In the genomic region with DNA sequence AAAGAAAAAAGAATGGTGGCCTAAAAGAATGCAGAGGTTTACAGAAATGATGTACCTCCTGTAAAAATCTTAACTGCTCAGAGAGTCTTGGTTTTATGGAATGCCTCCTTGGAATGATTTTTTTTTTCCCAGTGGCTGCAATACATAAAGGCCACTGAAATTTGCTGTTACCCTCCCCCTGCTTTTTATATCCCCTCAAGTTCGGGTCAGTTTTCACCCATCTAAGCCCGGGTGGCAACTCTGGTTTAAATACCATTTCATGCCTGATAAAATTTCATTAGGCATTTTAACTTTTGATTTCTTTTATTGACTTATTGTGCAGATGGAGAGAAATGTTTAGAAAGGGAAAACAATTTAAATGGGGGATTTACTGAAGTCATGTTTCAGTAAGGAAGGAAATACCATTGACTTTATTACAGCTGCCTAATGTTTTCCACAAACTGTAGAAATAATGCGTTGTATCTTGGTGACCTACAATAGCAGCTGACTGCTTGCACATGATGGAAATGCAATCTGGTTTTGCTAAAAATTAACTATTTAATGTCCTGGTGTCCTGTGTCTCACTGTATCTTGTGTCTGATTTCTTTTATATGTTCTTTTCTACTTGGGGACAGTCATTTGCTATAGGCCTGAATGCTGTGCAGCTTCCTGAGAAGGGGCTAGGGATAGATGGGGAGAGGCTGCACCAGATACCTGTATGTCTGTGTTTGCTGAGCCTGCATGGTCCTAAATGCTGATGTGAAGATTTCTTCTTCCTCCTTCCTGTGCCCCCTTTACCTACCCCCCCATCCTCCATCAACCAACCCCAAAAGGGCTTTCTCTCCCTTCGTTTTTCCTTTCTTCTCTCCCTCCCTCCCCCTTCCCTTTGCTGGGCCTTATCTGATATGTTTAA, we compare ENCODE assay signal across 10 cellular contexts.
A peak's percentile ranks its signal among the peaks of the same experiment; 100 is the strongest.
DNase-seq lines count a peak whose midpoint lies in the region; ATAC-seq, FAIRE-seq and TF ChIP-seq lines count a peak whose summit lies in the region.
"Had no signal": no experiment of that assay in that cellular context is flagged by ENCODE, and none has a peak within 500 bp of the region (broad histone marks: within the 10 kb centered on the region; RNA-seq: fewer than 3 reads in every experiment).

No MANE protein-coding gene starts in this region.

- no peak overlapping the region for H3K4me2 ChIP-seq in K562 (ENCODE audit: insufficient read depth, low read length)

- peaks cover 3% of the 10 kb centered on the region for H3K27me3 Mint-ChIP-seq in activated CD4-positive, alpha-beta T cell treated with anti-CD3 and anti-CD28 coated beads for 36 hours
- H3K27me3 Mint-ChIP-seq in activated CD4-positive, alpha-beta T cell treated with anti-CD3 and anti-CD28 coated beads, Interleukin-2, amount 10 ng/mL, durations not matched to agents 24 days and 14 days, result peaks cover 3% of the 10 kb centered on the region

- no peaks in the 10 kb centered on the region for H3K9me3 ChIP-seq in K562 (replicated peaks; ENCODE audit: control insufficient read depth, insufficient read depth, low read depth, low read length)

- no peak for DNase-seq in activated CD4-positive, alpha-beta T cell treated with anti-CD3 and anti-CD28 coated beads for 36 hours
- no peak for DNase-seq in activated CD4-positive, alpha-beta T cell treated with anti-CD3 and anti-CD28 coated beads, Interleukin-2, amount 10 ng/mL, durations not matched to agents 24 days and 14 days
- DNase-seq in K562 (ENCODE audit: extremely low read depth in 1 of 4, low spot score in 3 of 4), result no peak
- DNase-seq in left kidney (ENCODE audit: low read depth, low spot score), result peak; percentile 71
- no peak for DNase-seq in GF-D8 (lab: John Stamatoyannopoulos, UW)
- no peak for DNase-seq in globus pallidus (ENCODE audit: low spot score)
- no peak for DNase-seq in activated CD4-positive, alpha-beta T cell treated with anti-CD3 and anti-CD28 coated beads for 4 hours
- DNase-seq: NCI-H1105 had no signal

- H3K36me3 ChIP-seq in K562 (ENCODE audit: control insufficient read depth, insufficient read depth, low read length), result no peaks in the 10 kb centered on the region

- TF ChIP-seq EP300 in K562 (IDR thresholded peaks at IDR 0.05; ENCODE audit: low read length), result no peak

- FAIRE-seq in K562 (lab: Jason Lieb, UNC), result no peak
- FAIRE-seq: islet of Langerhans had no signal

- CTCF ChIA-PET in activated CD4-positive, alpha-beta T cell treated with anti-CD3 and anti-CD28 coated beads for 36 hours (lab: Charles Lee), result interaction anchor here (1.5 kb wide), 1 partner anchor 10 kb away, joined by 5 read pairs; no protein-coding TSS in a partner anchor
- CTCF ChIA-PET in K562 (lab: Yijun Ruan, JAX; ENCODE audit: low intra/inter-chr PET ratio), result interaction anchor here (0.7 kb wide), 1 partner anchor 11 kb away, joined by 3 read pairs; no protein-coding TSS in a partner anchor

- H3K4me3 ChIP-seq in K562 (no peak overlapping the region), skin epidermis (no peak overlapping the region)

- in situ Hi-C loops in K562 (cut with MboI), result no loop called here

- intact Hi-C loops in activated CD4-positive, alpha-beta T cell treated with anti-CD3 and anti-CD28 coated beads for 36 hours (cut with DNase I, micrococcal nuclease), result no loop called here
- intact Hi-C loops in activated CD4-positive, alpha-beta T cell treated with anti-CD3 and anti-CD28 coated beads, Interleukin-2, amount 10 ng/mL, durations not matched to agents 24 days and 14 days (cut with micrococcal nuclease), result no loop called here
- intact Hi-C loops in K562 (cut with micrococcal nuclease), result no loop called here

- H3K4me1 Mint-ChIP-seq in activated CD4-positive, alpha-beta T cell treated with anti-CD3 and anti-CD28 coated beads for 36 hours, result peaks cover 8% of the 10 kb centered on the region
- peaks cover 12% of the 10 kb centered on the region for H3K4me1 Mint-ChIP-seq in activated CD4-positive, alpha-beta T cell treated with anti-CD3 and anti-CD28 coated beads, Interleukin-2, amount 10 ng/mL, durations not matched to agents 24 days and 14 days

- H3K27me3 ChIP-seq in K562 (ENCODE audit: control insufficient read depth in 2 of 2, insufficient read depth in 2 of 2, low read length in 2 of 2), result no peaks in the 10 kb centered on the region

- H3K9ac ChIP-seq in K562 (ENCODE audit: insufficient read depth in 1 of 2, low read depth in 2 of 2, low read length in 2 of 2), result peak overlapping the region in 1 of 2 experiments; percentile 29; a peak in 1 of 4 replicates

- H3K27ac Mint-ChIP-seq in activated CD4-positive, alpha-beta T cell treated with anti-CD3 and anti-CD28 coated beads for 36 hours, result peak overlapping the region; percentile 1
- no peak overlapping the region for H3K27ac Mint-ChIP-seq in activated CD4-positive, alpha-beta T cell treated with anti-CD3 and anti-CD28 coated beads, Interleukin-2, amount 10 ng/mL, durations not matched to agents 24 days and 14 days

- no peak for TF ChIP-seq CTCF in K562 (IDR thresholded peaks at IDR 0.05 in 2 of 3, conservative IDR thresholded peaks at IDR 0.05 in 1 of 3; ENCODE audit: insufficient read depth in 2 of 3, low read depth in 1 of 3, low read length in 3 of 3)

- no peaks in the 10 kb centered on the region for H3K9me1 ChIP-seq in K562 (ENCODE audit: control insufficient read depth, insufficient read depth, low read length)

- BruUV-seq in K562 (replicated peaks; lab: Mats Ljungman, UMichigan), result no TSS peak

- no peaks in the 10 kb centered on the region for H4K20me1 ChIP-seq in K562 (replicated peaks; ENCODE audit: control insufficient read depth, insufficient read depth, low read length)

- H3K9me3 Mint-ChIP-seq in activated CD4-positive, alpha-beta T cell treated with anti-CD3 and anti-CD28 coated beads for 36 hours (ENCODE audit: low read depth), result no peaks in the 10 kb centered on the region
- peaks cover 3% of the 10 kb centered on the region for H3K9me3 Mint-ChIP-seq in activated CD4-positive, alpha-beta T cell treated with anti-CD3 and anti-CD28 coated beads, Interleukin-2, amount 10 ng/mL, durations not matched to agents 24 days and 14 days

- ATAC-seq in activated CD4-positive, alpha-beta T cell treated with anti-CD3 and anti-CD28 coated beads for 36 hours, result no peak
- ATAC-seq in K562, result no peak

- H2AFZ ChIP-seq in K562 (ENCODE audit: low read depth, low read length), result peak overlapping the region; percentile 79

- 28% methylated on average over 4 of the region's 4 CpGs for WGBS in K562 (ENCODE audit: insufficient coverage, low coverage, missing lambda C conversion rate)

- H3K79me2 ChIP-seq in K562 (ENCODE audit: control insufficient read depth, insufficient read depth, low read length), result no peaks in the 10 kb centered on the region

- no peaks in the 10 kb centered on the region for H3K36me3 Mint-ChIP-seq in activated CD4-positive, alpha-beta T cell treated with anti-CD3 and anti-CD28 coated beads for 36 hours (ENCODE audit: low read depth)
- H3K36me3 Mint-ChIP-seq in activated CD4-positive, alpha-beta T cell treated with anti-CD3 and anti-CD28 coated beads, Interleukin-2, amount 10 ng/mL, durations not matched to agents 24 days and 14 days (ENCODE audit: low read depth), result peaks cover 1% of the 10 kb centered on the region

- H3K4me3 Mint-ChIP-seq in activated CD4-positive, alpha-beta T cell treated with anti-CD3 and anti-CD28 coated beads for 36 hours, result no peak overlapping the region
- H3K4me3 Mint-ChIP-seq in activated CD4-positive, alpha-beta T cell treated with anti-CD3 and anti-CD28 coated beads, Interleukin-2, amount 10 ng/mL, durations not matched to agents 24 days and 14 days, result no peak overlapping the region

- TF ChIP-seq POLR2A in K562 (conservative IDR thresholded peaks at IDR 0.05), result no peak

- peaks cover 8 to 35% of the 10 kb centered on the region in 2 experiments; a peak in 4 of 5 replicates for H3K4me1 ChIP-seq in K562 (replicated peaks in 1 of 2; ENCODE audit: control insufficient read depth in 2 of 2, insufficient read depth in 2 of 2, low read length in 2 of 2)

- POLR2A ChIA-PET in activated CD4-positive, alpha-beta T cell treated with anti-CD3 and anti-CD28 coated beads for 36 hours (lab: Charles Lee), result no interaction called here
- POLR2A ChIA-PET in K562 (lab: Yijun Ruan, JAX), result interaction anchor here (0.9 to 1.2 kb wide), 3 partner anchors 10 to 476 kb away, joined by 3 to 4 read pairs (median 3); no protein-coding TSS in a partner anchor

- TF ChIP-seq RAD21 in K562 (CRISPR knock-in tag; conservative IDR thresholded peaks at IDR 0.05 in 1 of 2, IDR thresholded peaks at IDR 0.05 in 1 of 2), result no peak

- H3K27ac ChIP-seq in K562 (ENCODE audit: extremely low read depth, low read depth, low read length) (no peak overlapping the region), skin epidermis (peak overlapping the region in 14 of 21 experiments; percentile 1 to 86 (median 57))

TF ChIP-seq in K562, 482 proteins besides CTCF, POLR2A, EP300 and RAD21:
- TF ChIP-seq KDM1A (IDR thresholded peaks at IDR 0.05) (no peak), MAFG (tag; conservative IDR thresholded peaks at IDR 0.05) (peak; percentile 43; the same call in 1 of the 2 replicates), TRIM24 (IDR thresholded peaks at IDR 0.05) (0 out of 4 replicates have a peak, but pooled peaks of 1 of the 2 experiments have one; percentile 12), ARID1B (IDR thresholded peaks at IDR 0.05) (peak; percentile 36; the same call in 1 of the 2 replicates), MTA1 (IDR thresholded peaks at IDR 0.05; ENCODE audit: borderline replicate concordance) (0 out of 2 replicates have a peak, but pooled peaks have one; percentile 27), C11orf30 (IDR thresholded peaks at IDR 0.05; ENCODE audit: low read depth) (peak; percentile 67), ZNF316 (IDR thresholded peaks at IDR 0.05) (peak; percentile 71), SOX6 (IDR thresholded peaks at IDR 0.05) (peak; percentile 27; the same call in 1 of the 2 replicates)
- TF ChIP-seq, protein P1, sequence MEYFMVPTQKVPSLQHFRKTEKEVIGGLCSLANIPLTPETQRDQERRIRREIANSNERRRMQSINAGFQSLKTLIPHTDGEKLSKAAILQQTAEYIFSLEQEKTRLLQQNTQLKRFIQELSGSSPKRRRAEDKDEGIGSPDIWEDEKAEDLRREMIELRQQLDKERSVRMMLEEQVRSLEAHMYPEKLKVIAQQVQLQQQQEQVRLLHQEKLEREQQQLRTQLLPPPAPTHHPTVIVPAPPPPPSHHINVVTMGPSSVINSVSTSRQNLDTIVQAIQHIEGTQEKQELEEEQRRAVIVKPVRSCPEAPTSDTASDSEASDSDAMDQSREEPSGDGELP (CRISPR knock-in tag; IDR thresholded peaks at IDR 0.05; ENCODE audit: borderline replicate concordance), result no peak
